ENCODE assay signal across 9 cellular contexts in genomic region chr13:50106559-50106958, GRCh38.
DNase-seq lines count a peak whose midpoint lies in the region; ATAC-seq and TF ChIP-seq lines count a peak whose summit lies in the region.
"Had no signal": no experiment of that assay in that cellular context is flagged by ENCODE, and none has a peak within 500 bp of the region (broad histone marks: within the 10 kb centered on the region; RNA-seq: fewer than 3 reads in every experiment).

No MANE protein-coding gene starts in this region.

- DNase-seq in left ventricle myocardium inferior, result no peak
- DNase-seq in Right ventricle myocardium inferior (ENCODE audit: missing footprints), result no peak
- no peak for DNase-seq in dorsolateral prefrontal cortex
- DNase-seq in HPDE6-E6E7 (ENCODE audit: extremely low spot score), result no peak
- DNase-seq in amygdala (lab: John Stamatoyannopoulos, UW), result no peak
- no peak for DNase-seq in NCI-H2029 (lab: John Stamatoyannopoulos, UW)

- H3K4me2 ChIP-seq in SU-DHL-6 (ENCODE audit: low read depth, low read length, poor library complexity, severe bottlenecking), result peak overlapping the region; percentile 54

- intact Hi-C loops in left ventricle myocardium inferior (cut with micrococcal nuclease) (no loop called here), Right ventricle myocardium inferior (cut with DNase I) (no loop called here), dorsolateral prefrontal cortex (cut with DNase I) (no loop called here)

- H3K27ac ChIP-seq in left ventricle myocardium inferior (replicated peaks), result peak overlapping the region; percentile 2
- H3K27ac ChIP-seq in SU-DHL-6 (ENCODE audit: low read depth, low read length), result peak overlapping the region; percentile 72
- H3K27ac ChIP-seq in dorsolateral prefrontal cortex, result peak overlapping the region in 2 of 59 donors; percentile 9 to 19
- H3K27ac ChIP-seq: C4-2B had no signal

- H3K9me3 ChIP-seq in left ventricle myocardium inferior (replicated peaks) (no peaks in the 10 kb centered on the region), SU-DHL-6 (ENCODE audit: insufficient read depth, low read length) (no peaks in the 10 kb centered on the region)

- TF ChIP-seq CTCF in left ventricle myocardium inferior (IDR thresholded peaks at IDR 0.05; ENCODE audit: borderline replicate concordance) (no peak), SU-DHL-6 (IDR thresholded peaks at IDR 0.05; ENCODE audit: insufficient read depth, low read length, poor library complexity, severe bottlenecking) (no peak), dorsolateral prefrontal cortex (IDR thresholded peaks at IDR 0.05 in 54 of 56, conservative IDR thresholded peaks at IDR 0.05 in 2 of 56; ENCODE audit: low read depth in 1 of 56, partially characterized antibody in 56 of 56) (no peak)

- no peak overlapping the region for H3K4me3 ChIP-seq in left ventricle myocardium inferior
- H3K4me3 ChIP-seq in SU-DHL-6 (ENCODE audit: insufficient read depth, low read length, poor library complexity, severe bottlenecking), result no peak overlapping the region
- H3K4me3 ChIP-seq in dorsolateral prefrontal cortex, result no peak overlapping the region

- no peaks in the 10 kb centered on the region for H3K9me2 ChIP-seq in SU-DHL-6 (replicated peaks; ENCODE audit: insufficient read depth, low read length)

- peaks cover 99% of the 10 kb centered on the region for H3K79me2 ChIP-seq in SU-DHL-6 (ENCODE audit: insufficient read depth, low read length)

- no peaks in the 10 kb centered on the region for H3K36me3 ChIP-seq in left ventricle myocardium inferior
- H3K36me3 ChIP-seq in SU-DHL-6 (ENCODE audit: low read length), result no peaks in the 10 kb centered on the region; the same call in 1 of the 2 replicates

- peaks cover 45% of the 10 kb centered on the region for H3K4me1 ChIP-seq in left ventricle myocardium inferior

- H3F3A ChIP-seq in SU-DHL-6 (ENCODE audit: insufficient read depth), result peaks cover 48% of the 10 kb centered on the region

- peaks cover 24% of the 10 kb centered on the region for H4K20me1 ChIP-seq in SU-DHL-6 (ENCODE audit: low read depth, low read length)

- ATAC-seq in Right ventricle myocardium inferior, result no peak
- ATAC-seq in HG02938 (IDR thresholded peaks at IDR 0.05; ENCODE audit: unreplicated experiment), result peak; percentile 82

- no peaks in the 10 kb centered on the region for H3K27me3 ChIP-seq in left ventricle myocardium inferior (ENCODE audit: low read depth)
- no peaks in the 10 kb centered on the region for H3K27me3 ChIP-seq in SU-DHL-6 (ENCODE audit: low read length)
- no peaks in the 10 kb centered on the region for H3K27me3 ChIP-seq in dorsolateral prefrontal cortex

- H3K9ac ChIP-seq in SU-DHL-6 (ENCODE audit: low read length), result no peak overlapping the region

- H2AFZ ChIP-seq in SU-DHL-6 (ENCODE audit: low read depth, low read length, severe bottlenecking), result no peak overlapping the region
